In the genomic region with DNA sequence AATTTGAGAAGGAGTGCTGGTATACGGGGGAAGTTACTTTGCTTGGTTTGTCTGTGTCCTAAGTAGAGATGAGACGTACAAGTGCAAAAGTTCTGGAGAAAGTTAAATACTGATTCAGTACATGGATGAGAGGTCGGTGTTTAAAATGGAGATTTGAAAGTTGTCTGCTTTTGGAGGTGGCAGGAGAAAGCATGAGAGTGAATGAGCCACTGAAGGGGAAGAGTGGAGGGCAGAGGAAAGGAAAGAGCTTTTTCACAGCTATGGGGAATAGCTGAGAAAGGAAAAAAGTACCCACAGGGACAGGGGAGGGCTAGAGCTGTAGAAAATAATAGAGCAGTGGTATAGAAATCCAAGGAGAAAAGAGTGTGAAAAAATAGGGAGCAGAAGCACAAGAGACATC, we compare ENCODE assay signal across 1 cellular context.
TF ChIP-seq lines count a peak whose summit lies in the region.

No MANE protein-coding gene starts in this region.

TF ChIP-seq in HCT116, 20 proteins besides CTCF, POLR2A, EP300 and RAD21:
- TF ChIP-seq ZFX (IDR thresholded peaks at IDR 0.05), result no peak
- TF ChIP-seq, protein P1, sequence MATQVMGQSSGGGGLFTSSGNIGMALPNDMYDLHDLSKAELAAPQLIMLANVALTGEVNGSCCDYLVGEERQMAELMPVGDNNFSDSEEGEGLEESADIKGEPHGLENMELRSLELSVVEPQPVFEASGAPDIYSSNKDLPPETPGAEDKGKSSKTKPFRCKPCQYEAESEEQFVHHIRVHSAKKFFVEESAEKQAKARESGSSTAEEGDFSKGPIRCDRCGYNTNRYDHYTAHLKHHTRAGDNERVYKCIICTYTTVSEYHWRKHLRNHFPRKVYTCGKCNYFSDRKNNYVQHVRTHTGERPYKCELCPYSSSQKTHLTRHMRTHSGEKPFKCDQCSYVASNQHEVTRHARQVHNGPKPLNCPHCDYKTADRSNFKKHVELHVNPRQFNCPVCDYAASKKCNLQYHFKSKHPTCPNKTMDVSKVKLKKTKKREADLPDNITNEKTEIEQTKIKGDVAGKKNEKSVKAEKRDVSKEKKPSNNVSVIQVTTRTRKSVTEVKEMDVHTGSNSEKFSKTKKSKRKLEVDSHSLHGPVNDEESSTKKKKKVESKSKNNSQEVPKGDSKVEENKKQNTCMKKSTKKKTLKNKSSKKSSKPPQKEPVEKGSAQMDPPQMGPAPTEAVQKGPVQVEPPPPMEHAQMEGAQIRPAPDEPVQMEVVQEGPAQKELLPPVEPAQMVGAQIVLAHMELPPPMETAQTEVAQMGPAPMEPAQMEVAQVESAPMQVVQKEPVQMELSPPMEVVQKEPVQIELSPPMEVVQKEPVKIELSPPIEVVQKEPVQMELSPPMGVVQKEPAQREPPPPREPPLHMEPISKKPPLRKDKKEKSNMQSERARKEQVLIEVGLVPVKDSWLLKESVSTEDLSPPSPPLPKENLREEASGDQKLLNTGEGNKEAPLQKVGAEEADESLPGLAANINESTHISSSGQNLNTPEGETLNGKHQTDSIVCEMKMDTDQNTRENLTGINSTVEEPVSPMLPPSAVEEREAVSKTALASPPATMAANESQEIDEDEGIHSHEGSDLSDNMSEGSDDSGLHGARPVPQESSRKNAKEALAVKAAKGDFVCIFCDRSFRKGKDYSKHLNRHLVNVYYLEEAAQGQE (IDR thresholded peaks at IDR 0.05; ENCODE audit: low read depth), result no peak
- TF ChIP-seq, protein P2, sequence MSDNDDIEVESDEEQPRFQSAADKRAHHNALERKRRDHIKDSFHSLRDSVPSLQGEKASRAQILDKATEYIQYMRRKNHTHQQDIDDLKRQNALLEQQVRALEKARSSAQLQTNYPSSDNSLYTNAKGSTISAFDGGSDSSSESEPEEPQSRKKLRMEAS (IDR thresholded peaks at IDR 0.05), result no peak
- TF ChIP-seq, protein P3, sequence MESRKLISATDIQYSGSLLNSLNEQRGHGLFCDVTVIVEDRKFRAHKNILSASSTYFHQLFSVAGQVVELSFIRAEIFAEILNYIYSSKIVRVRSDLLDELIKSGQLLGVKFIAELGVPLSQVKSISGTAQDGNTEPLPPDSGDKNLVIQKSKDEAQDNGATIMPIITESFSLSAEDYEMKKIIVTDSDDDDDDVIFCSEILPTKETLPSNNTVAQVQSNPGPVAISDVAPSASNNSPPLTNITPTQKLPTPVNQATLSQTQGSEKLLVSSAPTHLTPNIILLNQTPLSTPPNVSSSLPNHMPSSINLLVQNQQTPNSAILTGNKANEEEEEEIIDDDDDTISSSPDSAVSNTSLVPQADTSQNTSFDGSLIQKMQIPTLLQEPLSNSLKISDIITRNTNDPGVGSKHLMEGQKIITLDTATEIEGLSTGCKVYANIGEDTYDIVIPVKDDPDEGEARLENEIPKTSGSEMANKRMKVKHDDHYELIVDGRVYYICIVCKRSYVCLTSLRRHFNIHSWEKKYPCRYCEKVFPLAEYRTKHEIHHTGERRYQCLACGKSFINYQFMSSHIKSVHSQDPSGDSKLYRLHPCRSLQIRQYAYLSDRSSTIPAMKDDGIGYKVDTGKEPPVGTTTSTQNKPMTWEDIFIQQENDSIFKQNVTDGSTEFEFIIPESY (IDR thresholded peaks at IDR 0.05; ENCODE audit: extremely low read depth, insufficient replicate concordance, low read length), result no peak
- TF ChIP-seq EZH2 (IDR thresholded peaks at IDR 0.05), result no peak
- TF ChIP-seq SP1 (IDR thresholded peaks at IDR 0.05; ENCODE audit: low read depth), result no peak
- no peak for TF ChIP-seq JUND (IDR thresholded peaks at IDR 0.05)
- no peak for TF ChIP-seq ELF1 (IDR thresholded peaks at IDR 0.05; ENCODE audit: borderline replicate concordance, low read depth)
- TF ChIP-seq SIN3A (IDR thresholded peaks at IDR 0.05; ENCODE audit: low read depth), result no peak
- TF ChIP-seq ZNF274 (IDR thresholded peaks at IDR 0.05; ENCODE audit: low read depth, low read length), result no peak
- TF ChIP-seq FOSL1 (IDR thresholded peaks at IDR 0.05; ENCODE audit: low read depth), result no peak
- TF ChIP-seq EZH2phosphoT487 (IDR thresholded peaks at IDR 0.05; ENCODE audit: borderline replicate concordance), result no peak
- TF ChIP-seq, protein P4, sequence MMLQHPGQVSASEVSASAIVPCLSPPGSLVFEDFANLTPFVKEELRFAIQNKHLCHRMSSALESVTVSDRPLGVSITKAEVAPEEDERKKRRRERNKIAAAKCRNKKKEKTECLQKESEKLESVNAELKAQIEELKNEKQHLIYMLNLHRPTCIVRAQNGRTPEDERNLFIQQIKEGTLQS (IDR thresholded peaks at IDR 0.05), result no peak
- no peak for TF ChIP-seq EGR1 (IDR thresholded peaks at IDR 0.05; ENCODE audit: low read depth)
